8 cellular contexts compared by ENCODE assay signal in genomic region chr2:27212626-27213471, GRCh38. TPM values are rescaled to one million over a fixed set of nuclear protein-coding genes. Genes with fewer than 3 reads are reported as not detected.
A peak's percentile ranks its signal among the peaks of the same experiment; 100 is the strongest.
DNase-seq lines count a peak whose midpoint lies in the region; ATAC-seq and TF ChIP-seq lines count a peak whose summit lies in the region.

No MANE protein-coding gene starts in this region.

- CTCF ChIA-PET in activated naive CD4-positive, alpha-beta T cell treated with anti-CD3 and anti-CD28 coated beads for 36 hours (lab: Charles Lee) = interaction anchor here (0.9 kb wide), 1 partner anchor 67 kb away, joined by 4 read pairs; no protein-coding TSS in a partner anchor

- peak overlapping the region; percentile 97 for H3K4me3 Mint-ChIP-seq in HFFc6
- peak overlapping the region; percentile 98 for H3K4me3 Mint-ChIP-seq in activated naive CD4-positive, alpha-beta T cell treated with anti-CD3 and anti-CD28 coated beads for 36 hours

- H3K9me3 ChIP-seq in heart left ventricle = no peaks in the 10 kb centered on the region

- no peaks in the 10 kb centered on the region for H3K27me3 ChIP-seq in heart left ventricle

- no peaks in the 10 kb centered on the region for H3K9me3 Mint-ChIP-seq in HFFc6
- H3K9me3 Mint-ChIP-seq in activated naive CD4-positive, alpha-beta T cell treated with anti-CD3 and anti-CD28 coated beads for 36 hours = no peaks in the 10 kb centered on the region

- TF ChIP-seq CTCF in HFFc6 (IDR thresholded peaks at IDR 0.05) (no peak), heart left ventricle (IDR thresholded peaks at IDR 0.05) (no peak)

- peak overlapping the region; percentile 93 to 100 (median 98) for H3K27ac ChIP-seq in heart left ventricle

- H3K4me1 Mint-ChIP-seq in HFFc6 (ENCODE audit: low read depth) = peaks cover 56% of the 10 kb centered on the region
- peaks cover 31% of the 10 kb centered on the region for H3K4me1 Mint-ChIP-seq in activated naive CD4-positive, alpha-beta T cell treated with anti-CD3 and anti-CD28 coated beads for 36 hours (ENCODE audit: low read depth)

- TF ChIP-seq POLR2A in heart left ventricle (IDR thresholded peaks at IDR 0.05) = no peak

- WGBS in heart left ventricle, 4 donors = 7 to 9% (median 8%) methylated on average over 34 of the region's 34 CpGs

- peaks cover 8% of the 10 kb centered on the region for H3K27me3 Mint-ChIP-seq in HFFc6 (ENCODE audit: insufficient read depth)
- no peaks in the 10 kb centered on the region for H3K27me3 Mint-ChIP-seq in activated naive CD4-positive, alpha-beta T cell treated with anti-CD3 and anti-CD28 coated beads for 36 hours (ENCODE audit: low read depth)

- ATAC-seq in heart left ventricle = peak; percentile 1 to 17 (median 9)
- ATAC-seq in HG02678 (IDR thresholded peaks at IDR 0.05; ENCODE audit: unreplicated experiment) = no peak

- H3K36me3 ChIP-seq in heart left ventricle = peaks cover 0 to 46% (median 34%) of the 10 kb centered on the region in 9 donors

- H3K36me3 Mint-ChIP-seq in HFFc6 (ENCODE audit: low read depth) = peaks cover 40% of the 10 kb centered on the region
- H3K36me3 Mint-ChIP-seq in activated naive CD4-positive, alpha-beta T cell treated with anti-CD3 and anti-CD28 coated beads for 36 hours (ENCODE audit: low read depth) = peaks cover 25% of the 10 kb centered on the region

- DNase-seq in NCI-H2196 (lab: John Stamatoyannopoulos, UW; ENCODE audit: unreplicated experiment) = peak; percentile 27
- DNase-seq in NCI-H2196 treated with DMSO at 0.1 percent for 48 hours (lab: John Stamatoyannopoulos, UW; ENCODE audit: unreplicated experiment) = no peak
- DNase-seq in HFFc6 = peak; percentile 30
- DNase-seq in NCI-H748 treated with DMSO at 0.1 percent for 48 hours (lab: John Stamatoyannopoulos, UW) = peak; percentile 6
- peak; percentile 52 for DNase-seq in activated naive CD4-positive, alpha-beta T cell treated with anti-CD3 and anti-CD28 coated beads for 36 hours
- DNase-seq in heart left ventricle = no peak
- peak; percentile 49 for DNase-seq in renal cortical epithelial cell (ENCODE audit: low read depth)

- peak overlapping the region; percentile 99 for H3K27ac Mint-ChIP-seq in HFFc6
- H3K27ac Mint-ChIP-seq in activated naive CD4-positive, alpha-beta T cell treated with anti-CD3 and anti-CD28 coated beads for 36 hours = peak overlapping the region; percentile 99

- H3K4me3 ChIP-seq in heart left ventricle = peak overlapping the region; percentile 63 to 97 (median 80)

- intact Hi-C loops in activated naive CD4-positive, alpha-beta T cell treated with anti-CD3 and anti-CD28 coated beads for 36 hours (cut with micrococcal nuclease) = loop anchor here (1.0 to 10.0 kb wide), 11 partner anchors 79 to 1178 kb away; partner anchors contain the start of genes AGBL5, EIF2B4, GTF3C2 and KHK
- intact Hi-C loops in heart left ventricle (cut with DNase I) = loop anchor here in 5 of 10 donors (2.0 to 5.0 kb wide), 5 partner anchors 78 to 419 kb away; partner anchors contain the start of genes PREB (in 3 of the 5), NRBP1 (in 1 of the 5) and TMEM214 (in 1 of the 5)

- H3K4me1 ChIP-seq in heart left ventricle = peaks cover 6 to 31% (median 21%) of the 10 kb centered on the region in 12 donors

RNA-seq across cellular contexts. Expression of gene SLC5A6, which starts 0.8 kb away (rescaled TPM):
- 10 to 100 TPM; 23.6 to 32.6 (median 25.5) TPM for total RNA-seq in HFFc6 (2021; fragmentation: NEBNext Ultra II Directional; extraction: Animal tissue kit (Norgen Biotek cat#: 25700))
- 10 to 100 TPM; 22.6 to 24.8 TPM for total RNA-seq in activated naive CD4-positive, alpha-beta T cell treated with anti-CD3 and anti-CD28 coated beads for 36 hours
- 10 to 100 TPM in 5 of 9 donors, 1 to 10 TPM in 4; 6.3 to 16.7 (median 10.3) TPM for total RNA-seq in heart left ventricle
- polyA plus RNA-seq in heart left ventricle = 10 to 100 TPM in 1 of 2 donors, 1 to 10 TPM in 1; 6.7 to 37.7 TPM
- 29.3 and 36.8 TPM in 2 replicates for total RNA-seq in renal cortical epithelial cell

RNA-seq across cellular contexts. Expression of gene ATRAID, which starts 1.0 kb away (rescaled TPM):
- 100 to 1,000 TPM in 5 of 6 experiments, 10 to 100 TPM in 1; 98.8 to 123 (median 116) TPM for total RNA-seq in HFFc6 (2021; fragmentation: NEBNext Ultra II Directional; extraction: Animal tissue kit (Norgen Biotek cat#: 25700))
- 10 to 100 TPM; 80.5 to 80.8 TPM for total RNA-seq in activated naive CD4-positive, alpha-beta T cell treated with anti-CD3 and anti-CD28 coated beads for 36 hours
- total RNA-seq in heart left ventricle = 100 to 1,000 TPM in 8 of 9 donors, 10 to 100 TPM in 1; 96.9 to 210 (median 144) TPM
- polyA plus RNA-seq in heart left ventricle = 100 to 1,000 TPM; 126 to 195 TPM
- 101 and 131 TPM in 2 replicates for total RNA-seq in renal cortical epithelial cell

RNA-seq across cellular contexts. Expression of gene CAD, which starts 4.3 kb away (rescaled TPM):
- 10 to 100 TPM; 38.3 to 46.9 (median 42.8) TPM for total RNA-seq in HFFc6 (2021; fragmentation: NEBNext Ultra II Directional; extraction: Animal tissue kit (Norgen Biotek cat#: 25700))
- total RNA-seq in activated naive CD4-positive, alpha-beta T cell treated with anti-CD3 and anti-CD28 coated beads for 36 hours = 100 to 1,000 TPM; 109 to 112 TPM
- total RNA-seq in heart left ventricle = 10 to 100 TPM in 2 of 9 donors, 1 to 10 TPM in 7; 5.0 to 14.2 (median 6.7) TPM
- polyA plus RNA-seq in heart left ventricle = 1 to 10 TPM; 3.2 to 9.3 TPM
- total RNA-seq in renal cortical epithelial cell = 23.4 and 53.5 TPM in 2 replicates

RNA-seq across cellular contexts. Expression of gene SLC30A3, which starts 50.0 kb away (rescaled TPM):
- total RNA-seq in HFFc6 (2021; fragmentation: NEBNext Ultra II Directional; extraction: Animal tissue kit (Norgen Biotek cat#: 25700)) = not detected
- total RNA-seq in activated naive CD4-positive, alpha-beta T cell treated with anti-CD3 and anti-CD28 coated beads for 36 hours = under 1 TPM; 0.55 to 0.67 TPM
- 10 to 100 TPM in 2 of 9 donors, 1 to 10 TPM in 7; 5.0 to 18.1 (median 9.0) TPM for total RNA-seq in heart left ventricle
- polyA plus RNA-seq in heart left ventricle = 1 to 10 TPM; 5.6 to 9.2 TPM
- 0.10 TPM in 1 of 2 replicates, not detected in the other for total RNA-seq in renal cortical epithelial cell

Comparison
In these comparisons a context has a peak if more than half of its experiments do, and no peak if none do; other contexts are left out.
1. DNase-seq: peak in NCI-H2196 (single experiment), HFFc6 (single experiment), NCI-H748 treated with DMSO at 0.1 percent for 48 hours (single experiment), activated naive CD4-positive, alpha-beta T cell treated with anti-CD3 and anti-CD28 coated beads for 36 hours (single experiment) and renal cortical epithelial cell (single experiment); none in NCI-H2196 treated with DMSO at 0.1 percent for 48 hours (single experiment) and heart left ventricle (0 of 5).